In genomic region chr3:5194801-5195509, GRCh38 we compare ENCODE assay signal across 8 cellular contexts. TPM values are rescaled to one million over a fixed set of nuclear protein-coding genes. Genes with fewer than 3 reads are reported as not detected.
A peak's percentile ranks its signal among the peaks of the same experiment; 100 is the strongest.
DNase-seq lines count a peak whose midpoint lies in the region; ATAC-seq and TF ChIP-seq lines count a peak whose summit lies in the region.

No MANE protein-coding gene starts in this region.

- peak; percentile 47 for ATAC-seq in GM18511 (IDR thresholded peaks at IDR 0.05; ENCODE audit: unreplicated experiment)
- peak; percentile 34 for ATAC-seq in HG03039 (IDR thresholded peaks at IDR 0.05; ENCODE audit: unreplicated experiment)
- peak; percentile 80 to 82 for ATAC-seq in natural killer cell treated with Interleukin-12 subunit alpha and Interleukin-12 subunit beta and Interleukin-15 and Interleukin-18, amount 100 ng/mL, for 72 hours
- ATAC-seq in GM19324 (IDR thresholded peaks at IDR 0.05; ENCODE audit: low FRiP score, unreplicated experiment): no peak

- H3K4me3 ChIP-seq in ACC112 (ENCODE audit: low read depth, low read length) (peak overlapping the region; percentile 36; the same call in 1 of the 2 replicates), Peyer's patch (no peak overlapping the region)

- H3K27me3 Mint-ChIP-seq in natural killer cell treated with Interleukin-12 subunit alpha and Interleukin-12 subunit beta and Interleukin-15 and Interleukin-18, amount 100 ng/mL, for 72 hours: no peaks in the 10 kb centered on the region

- H3K9me3 ChIP-seq in Peyer's patch: no peaks in the 10 kb centered on the region

- H3K27me3 ChIP-seq in ACC112 (ENCODE audit: insufficient read depth, low read length): no peaks in the 10 kb centered on the region
- H3K27me3 ChIP-seq in Peyer's patch: no peaks in the 10 kb centered on the region

- peaks cover 27% of the 10 kb centered on the region for H3K36me3 Mint-ChIP-seq in natural killer cell treated with Interleukin-12 subunit alpha and Interleukin-12 subunit beta and Interleukin-15 and Interleukin-18, amount 100 ng/mL, for 72 hours

- TF ChIP-seq POLR2A in Peyer's patch (IDR thresholded peaks at IDR 0.05): no peak

- no peak for TF ChIP-seq CTCF in Peyer's patch (IDR thresholded peaks at IDR 0.05)

- peak overlapping the region; percentile 85 to 97 for H3K27ac Mint-ChIP-seq in natural killer cell treated with Interleukin-12 subunit alpha and Interleukin-12 subunit beta and Interleukin-15 and Interleukin-18, amount 100 ng/mL, for 72 hours

- peaks cover 76% of the 10 kb centered on the region for H3K79me2 ChIP-seq in ACC112 (ENCODE audit: control insufficient read depth, insufficient read depth, low read length, unreplicated experiment)

- peaks cover 58% of the 10 kb centered on the region for H3K4me1 ChIP-seq in ACC112 (ENCODE audit: control insufficient read depth, insufficient read depth, low read length, unreplicated experiment)
- H3K4me1 ChIP-seq in Peyer's patch: peaks cover 0 to 47% (median 31%) of the 10 kb centered on the region in 4 donors

- H3K9me3 Mint-ChIP-seq in natural killer cell treated with Interleukin-12 subunit alpha and Interleukin-12 subunit beta and Interleukin-15 and Interleukin-18, amount 100 ng/mL, for 72 hours: peaks cover 3% of the 10 kb centered on the region

- peak in 2 of 3 donors; percentile 53 to 65 for DNase-seq in Peyer's patch
- peak; percentile 53 for DNase-seq in central memory CD4-positive, alpha-beta T cell
- DNase-seq in natural killer cell treated with Interleukin-12 subunit alpha and Interleukin-12 subunit beta and Interleukin-15 and Interleukin-18, amount 100 ng/mL, for 72 hours (ENCODE audit: low spot score): peak; percentile 68
- DNase-seq in NCI-H2171 (lab: John Stamatoyannopoulos, UW): no peak

- H3K4me1 Mint-ChIP-seq in natural killer cell treated with Interleukin-12 subunit alpha and Interleukin-12 subunit beta and Interleukin-15 and Interleukin-18, amount 100 ng/mL, for 72 hours (ENCODE audit: low read depth in 2 of 2): peaks cover 70 to 79% of the 10 kb centered on the region in 2 donors

- H3K27ac ChIP-seq in ACC112 (ENCODE audit: low read depth, low read length) (peak overlapping the region; percentile 84), Peyer's patch (peak overlapping the region; percentile 23 to 100 (median 48))

- H3K4me3 Mint-ChIP-seq in natural killer cell treated with Interleukin-12 subunit alpha and Interleukin-12 subunit beta and Interleukin-15 and Interleukin-18, amount 100 ng/mL, for 72 hours: peak overlapping the region; percentile 66

- H3K36me3 ChIP-seq in ACC112 (ENCODE audit: insufficient read depth, low read length): peaks cover 6% of the 10 kb centered on the region
- H3K36me3 ChIP-seq in Peyer's patch: peaks cover 0 to 14% (median 0%) of the 10 kb centered on the region in 3 donors

- no peak overlapping the region for H2AFZ ChIP-seq in ACC112 (ENCODE audit: low read length, unreplicated experiment)

RNA-seq across cellular contexts. Expression of gene EDEM1, which starts 7.4 kb away (rescaled TPM):
- 100 to 1,000 TPM in 1 of 4 donors, 10 to 100 TPM in 3; 50.1 to 118 (median 58.8) TPM for total RNA-seq in Peyer's patch
- 100 to 1,000 TPM; 109 to 171 TPM for total RNA-seq in natural killer cell treated with Interleukin-12 subunit alpha and Interleukin-12 subunit beta and Interleukin-15 and Interleukin-18, amount 100 ng/mL, for 72 hours
